26 cellular contexts compared by ENCODE assay signal in genomic region chr7:117122536-117122935, GRCh38.
"Had no signal": no experiment of that assay in that cellular context is flagged by ENCODE, and none has a peak within 500 bp of the region (broad histone marks: within the 10 kb centered on the region; RNA-seq: fewer than 3 reads in every experiment).

No MANE protein-coding gene starts in this region.

- H3K4me1 ChIP-seq: breast epithelium had no signal

- H3K4me1 Mint-ChIP-seq: central memory CD8-positive, alpha-beta T cell; naive thymus-derived CD4-positive, alpha-beta T cell had no signal

- DNase-seq: activated CD4-positive, alpha-beta memory T cell treated with anti-CD3 and anti-CD28 coated beads for 36 hours; activated CD4-positive, alpha-beta T cell treated with anti-CD3 and anti-CD28 coated beads, Interleukin-2, amount 10 ng/mL, durations not matched to agents 24 days and 14 days; activated CD4-positive, CD25-positive, alpha-beta regulatory T cell treated with anti-CD3 and anti-CD28 coated beads, Interleukin-2, amount 50 U/mL, for 72 hours; activated CD8-positive, alpha-beta memory T cell treated with anti-CD3 and anti-CD28 coated beads, Interleukin-2, amount 50 U/mL, for 48 hours; activated gamma-delta T cell; activated naive CD4-positive, alpha-beta T cell treated with anti-CD3 and anti-CD28 coated beads, Interleukin-2, amount 50 U/mL, for 16 hours; activated T-cell treated with anti-CD3 and anti-CD28 coated beads, Interleukin-2, amount 50 U/mL, for 24 hours; amniotic stem cell; cortex of kidney; endodermal cell; foreskin keratinocyte; heart left ventricle; midbrain; naive thymus-derived CD4-positive, alpha-beta T cell; nucleus accumbens; stimulated activated CD4-positive, alpha-beta T cell treated with anti-CD3 and anti-CD28 coated beads, Interleukin-2, amount 100 ng/mL, for 48 hours; stimulated activated naive CD8-positive, alpha-beta T cell treated with anti-CD3 and anti-CD28 coated beads, Interleukin-15, Interleukin-2, amounts not matched to agents 100 U/mL and 50 U/mL, for 24 hours; T-helper 9 cell; trophoblast cell had no signal

- ATAC-seq: foreskin keratinocyte; heart left ventricle; naive thymus-derived CD4-positive, alpha-beta T cell; stimulated activated naive CD8-positive, alpha-beta T cell treated with anti-CD3 and anti-CD28 coated beads, Interleukin-15, Interleukin-2, amounts not matched to agents 100 U/mL and 50 U/mL, for 24 hours had no signal

- H3K4me3 ChIP-seq: breast epithelium, esophagus muscularis mucosa, heart left ventricle, right atrium auricular region, thoracic aorta had no signal

- H3K36me3 Mint-ChIP-seq: activated CD4-positive, alpha-beta memory T cell treated with anti-CD3 and anti-CD28 coated beads for 36 hours had no signal

- H3K4me3 Mint-ChIP-seq: activated CD4-positive, alpha-beta memory T cell treated with anti-CD3 and anti-CD28 coated beads for 36 hours; activated CD4-positive, alpha-beta T cell treated with anti-CD3 and anti-CD28 coated beads, Interleukin-2, amount 10 ng/mL, durations not matched to agents 24 days and 14 days; activated T-cell treated with anti-CD3 and anti-CD28 coated beads, Interleukin-2, amount 50 U/mL, for 24 hours; central memory CD8-positive, alpha-beta T cell; endodermal cell; naive thymus-derived CD4-positive, alpha-beta T cell; neural crest cell; T-helper 1 cell treated with Interleukin-12 subunit alpha and Interleukin-12 subunit beta and Interleukin-4 antibody, amounts not matched to agents 30 μg/mL and 1 μg/mL, for 36 hours had no signal

- H3K36me3 ChIP-seq: breast epithelium, right atrium auricular region, thoracic aorta had no signal

- H3K9me3 Mint-ChIP-seq: activated CD4-positive, alpha-beta memory T cell treated with anti-CD3 and anti-CD28 coated beads for 36 hours; activated CD4-positive, alpha-beta T cell treated with anti-CD3 and anti-CD28 coated beads, Interleukin-2, amount 10 ng/mL, durations not matched to agents 24 days and 14 days; activated T-cell treated with anti-CD3 and anti-CD28 coated beads, Interleukin-2, amount 50 U/mL, for 24 hours; central memory CD8-positive, alpha-beta T cell; endodermal cell; naive thymus-derived CD4-positive, alpha-beta T cell; neural crest cell; T-helper 1 cell treated with Interleukin-12 subunit alpha and Interleukin-12 subunit beta and Interleukin-4 antibody, amounts not matched to agents 30 μg/mL and 1 μg/mL, for 36 hours had no signal

- H3K27me3 ChIP-seq: breast epithelium, esophagus muscularis mucosa, foreskin keratinocyte, heart left ventricle, right atrium auricular region had no signal

- H3K27ac Mint-ChIP-seq: activated CD4-positive, alpha-beta memory T cell treated with anti-CD3 and anti-CD28 coated beads for 36 hours; activated CD4-positive, alpha-beta T cell treated with anti-CD3 and anti-CD28 coated beads, Interleukin-2, amount 10 ng/mL, durations not matched to agents 24 days and 14 days; activated T-cell treated with anti-CD3 and anti-CD28 coated beads, Interleukin-2, amount 50 U/mL, for 24 hours; endodermal cell; T-helper 1 cell treated with Interleukin-12 subunit alpha and Interleukin-12 subunit beta and Interleukin-4 antibody, amounts not matched to agents 30 μg/mL and 1 μg/mL, for 36 hours had no signal

- H3K27me3 Mint-ChIP-seq: activated CD4-positive, alpha-beta memory T cell treated with anti-CD3 and anti-CD28 coated beads for 36 hours; central memory CD8-positive, alpha-beta T cell had no signal

- H3K9me3 ChIP-seq: breast epithelium, esophagus muscularis mucosa, heart left ventricle, right atrium auricular region, thoracic aorta had no signal

- H3K27ac ChIP-seq: breast epithelium, esophagus muscularis mucosa, foreskin keratinocyte, heart left ventricle, right atrium auricular region, thoracic aorta had no signal
